Comparison of ENCODE assay signal across 22 cellular contexts in genomic region chr6:76694779-76695178, GRCh38.
"Had no signal": no experiment of that assay in that cellular context is flagged by ENCODE, and none has a peak within 500 bp of the region (broad histone marks: within the 10 kb centered on the region; RNA-seq: fewer than 3 reads in every experiment).

No MANE protein-coding gene starts in this region.

- H3K4me1 ChIP-seq: body of pancreas, colonic mucosa, gastroesophageal sphincter, right lobe of liver, tibial nerve had no signal

- H3K9me3 Mint-ChIP-seq: nephron; T-helper 2 cell treated with Interferon-gamma antibody and Interleukin-4, amounts not matched to agents 5 μg/mL and 100 μg/mL, for 36 hours had no signal

- H3K27me3 Mint-ChIP-seq: activated CD4-positive, alpha-beta T cell treated with anti-CD3 and anti-CD28 coated beads for 36 hours; activated CD8-positive, alpha-beta memory T cell treated with anti-CD3 and anti-CD28 coated beads, Interleukin-2, amount 10 ng/mL, durations not matched to agents 7 days and 5 days had no signal

- H3K27ac ChIP-seq: body of pancreas, colonic mucosa, gastroesophageal sphincter, neutrophil, right lobe of liver, tibial nerve had no signal

- ATAC-seq: activated CD4-positive, alpha-beta T cell treated with anti-CD3 and anti-CD28 coated beads for 36 hours; activated CD8-positive, alpha-beta memory T cell treated with anti-CD3 and anti-CD28 coated beads, Interleukin-2, amount 10 ng/mL, durations not matched to agents 7 days and 5 days; activated CD8-positive, alpha-beta T cell treated with anti-CD3 and anti-CD28 coated beads, Interleukin-2, amount 10 ng/mL, durations not matched to agents 7 days and 5 days; activated naive CD4-positive, alpha-beta T cell treated with anti-CD3 and anti-CD28 coated beads, Interleukin-2, amount 50 U/mL, for 72 hours; body of pancreas; gastroesophageal sphincter; right lobe of liver had no signal

- H3K36me3 ChIP-seq: colonic mucosa, gastroesophageal sphincter, neutrophil, right lobe of liver, tibial nerve had no signal

- H3K27ac Mint-ChIP-seq: activated CD4-positive, alpha-beta T cell treated with anti-CD3 and anti-CD28 coated beads for 36 hours; activated CD8-positive, alpha-beta memory T cell treated with anti-CD3 and anti-CD28 coated beads, Interleukin-2, amount 10 ng/mL, durations not matched to agents 7 days and 5 days; activated CD8-positive, alpha-beta T cell treated with anti-CD3 and anti-CD28 coated beads, Interleukin-2, amount 10 ng/mL, durations not matched to agents 7 days and 5 days; activated naive CD4-positive, alpha-beta T cell treated with anti-CD3 and anti-CD28 coated beads, Interleukin-2, amount 50 U/mL, for 72 hours; activated T-helper 2 cell treated with anti-CD3 and anti-CD28 coated beads, Interferon-gamma antibody, Interleukin-2, Interleukin-4, amounts not matched to agents 10 μg/mL and 5 μg/mL and 100 μg/mL, durations not matched to agents 14 hours and 24 hours and 36 hours; immature natural killer cell; nephron; T-helper 2 cell treated with Interferon-gamma antibody and Interleukin-4, amounts not matched to agents 5 μg/mL and 100 μg/mL, for 36 hours had no signal

- H3K36me3 Mint-ChIP-seq: activated CD8-positive, alpha-beta memory T cell treated with anti-CD3 and anti-CD28 coated beads, Interleukin-2, amount 10 ng/mL, durations not matched to agents 7 days and 5 days; activated naive CD4-positive, alpha-beta T cell treated with anti-CD3 and anti-CD28 coated beads, Interleukin-2, amount 50 U/mL, for 72 hours; immature natural killer cell had no signal

- H3K4me3 ChIP-seq: body of pancreas, colonic mucosa, gastroesophageal sphincter, right lobe of liver, tibial nerve had no signal

- DNase-seq: activated CD4-positive, alpha-beta T cell treated with anti-CD3 and anti-CD28 coated beads for 36 hours; activated CD4-positive, CD25-positive, alpha-beta regulatory T cell; activated CD8-positive, alpha-beta memory T cell treated with anti-CD3 and anti-CD28 coated beads, Interleukin-2, amount 10 ng/mL, durations not matched to agents 7 days and 5 days; activated CD8-positive, alpha-beta T cell treated with anti-CD3 and anti-CD28 coated beads, Interleukin-2, amount 10 ng/mL, durations not matched to agents 7 days and 5 days; activated T-cell treated with anti-CD3 and anti-CD28 coated beads, Interleukin-2, amount 50 U/mL, for 48 hours; anterior cingulate cortex; body of pancreas; colonic mucosa; effector CD8-positive, alpha-beta T cell; head of caudate nucleus; hippocampal formation; immature natural killer cell; right lobe of liver; stimulated activated CD4-positive, alpha-beta T cell treated with anti-CD3 and anti-CD28 coated beads, Interleukin-2, amount 100 ng/mL, for 48 hours; stimulated activated naive CD4-positive, alpha-beta T cell treated with Interleukin-2 at 50 U/mL for 16 hours had no signal

- H3K27me3 ChIP-seq: body of pancreas, colonic mucosa, gastroesophageal sphincter, neutrophil, right lobe of liver, tibial nerve had no signal

- H3K9me3 ChIP-seq: body of pancreas, colonic mucosa, gastroesophageal sphincter, neutrophil, right lobe of liver, tibial nerve had no signal

- H3K4me1 Mint-ChIP-seq: activated CD4-positive, alpha-beta T cell treated with anti-CD3 and anti-CD28 coated beads for 36 hours; activated CD8-positive, alpha-beta memory T cell treated with anti-CD3 and anti-CD28 coated beads, Interleukin-2, amount 10 ng/mL, durations not matched to agents 7 days and 5 days; immature natural killer cell had no signal

- H3K4me3 Mint-ChIP-seq: activated CD4-positive, alpha-beta T cell treated with anti-CD3 and anti-CD28 coated beads for 36 hours; activated CD8-positive, alpha-beta memory T cell treated with anti-CD3 and anti-CD28 coated beads, Interleukin-2, amount 10 ng/mL, durations not matched to agents 7 days and 5 days; activated CD8-positive, alpha-beta T cell treated with anti-CD3 and anti-CD28 coated beads, Interleukin-2, amount 10 ng/mL, durations not matched to agents 7 days and 5 days; immature natural killer cell; nephron; T-helper 2 cell treated with Interferon-gamma antibody and Interleukin-4, amounts not matched to agents 5 μg/mL and 100 μg/mL, for 36 hours had no signal
